In genomic region chr12:6430990-6431353, GRCh38 we compare ENCODE assay signal across 8 cellular contexts. TPM values are rescaled to one million over a fixed set of nuclear protein-coding genes. Genes with fewer than 3 reads are reported as not detected.
A peak's percentile ranks its signal among the peaks of the same experiment; 100 is the strongest.
DNase-seq lines count a peak whose midpoint lies in the region; ATAC-seq and TF ChIP-seq lines count a peak whose summit lies in the region.

No MANE protein-coding gene starts in this region.

- no peaks in the 10 kb centered on the region for H3K9me3 Mint-ChIP-seq in T-cell

- TF ChIP-seq CTCF in GM12865 (IDR thresholded peaks at IDR 0.05; ENCODE audit: insufficient read depth, low read depth, low read length, missing control alignments), result no peak
- TF ChIP-seq CTCF in fibroblast of villous mesenchyme (IDR thresholded peaks at IDR 0.05; ENCODE audit: insufficient read depth, low read depth, low read length), result no peak

- no peaks in the 10 kb centered on the region for H3K36me3 Mint-ChIP-seq in T-cell

- H3K27me3 Mint-ChIP-seq in T-cell, result no peaks in the 10 kb centered on the region

- H3K27ac ChIP-seq in skeletal muscle tissue (ENCODE audit: low read depth, low read length), result peak overlapping the region; percentile 66

- peak overlapping the region; percentile 57 to 77 for H3K27ac Mint-ChIP-seq in T-cell

- POLR2A ChIA-PET in T-cell (lab: Charles Lee), result no interaction called here

- CTCF ChIA-PET in T-cell (lab: Charles Lee), result no interaction called here

- no peaks in the 10 kb centered on the region for H3K27me3 ChIP-seq in skeletal muscle tissue (ENCODE audit: control insufficient read depth in 3 of 3, insufficient read depth in 3 of 3, low read length in 3 of 3)

- no peak for ATAC-seq in T-cell (replicated peaks in 1 of 4)
- ATAC-seq in GM19463 (IDR thresholded peaks at IDR 0.05; ENCODE audit: unreplicated experiment), result no peak

- peaks cover 56 to 74% (median 65%) of the 10 kb centered on the region in 3 donors for H3K4me1 Mint-ChIP-seq in T-cell

- peak overlapping the region in 1 of 3 donors; percentile 42 for H3K4me3 Mint-ChIP-seq in T-cell

- H3K4me3 ChIP-seq in GM12865 (ENCODE audit: low read depth, low read length), result peak overlapping the region; percentile 30
- peak overlapping the region; percentile 36 for H3K4me3 ChIP-seq in fibroblast of villous mesenchyme (ENCODE audit: low read depth, low read length)
- H3K4me3 ChIP-seq in skeletal muscle tissue (ENCODE audit: low read length in 3 of 3), result peak overlapping the region; percentile 23 to 75 (median 68)

- peak overlapping the region in 2 of 3 donors; percentile 5 to 74 for H3K9ac ChIP-seq in skeletal muscle tissue (ENCODE audit: low read depth in 1 of 3, low read length in 3 of 3)

- DNase-seq in GM12865 (ENCODE audit: low read depth), result no peak
- DNase-seq in T-cell, result no peak
- no peak for DNase-seq in fibroblast of villous mesenchyme (ENCODE audit: low read depth)
- DNase-seq in DMS79 (lab: John Stamatoyannopoulos, UW), result no peak
- DNase-seq in midbrain (lab: John Stamatoyannopoulos, UW), result no peak
- no peak for DNase-seq in NCI-H69 (lab: John Stamatoyannopoulos, UW)

- H3K4me1 ChIP-seq in skeletal muscle tissue (ENCODE audit: control insufficient read depth in 3 of 3, insufficient read depth in 3 of 3, low read length in 3 of 3), result peaks cover 11 to 16% (median 13%) of the 10 kb centered on the region in 3 donors

- H3K36me3 ChIP-seq in skeletal muscle tissue (ENCODE audit: control insufficient read depth in 3 of 3, insufficient read depth in 3 of 3, low read length in 3 of 3), result no peaks in the 10 kb centered on the region

- no peaks in the 10 kb centered on the region for H3K9me3 ChIP-seq in skeletal muscle tissue (ENCODE audit: control insufficient read depth in 3 of 3, low read length in 3 of 3)

RNA-seq across cellular contexts. Expression of gene CD27, which starts 13.8 kb away (rescaled TPM):
- total RNA-seq in T-cell (100 to 1,000 TPM in 4 of 5 donors, 10 to 100 TPM in 1; 94.0 to 140 (median 138) TPM), fibroblast of villous mesenchyme (under 0.01 and 0.32 TPM in 2 replicates), skeletal muscle tissue (not detected)

RNA-seq across cellular contexts. Expression of gene TAPBPL, which starts 20.9 kb away (rescaled TPM):
- total RNA-seq in T-cell (10 to 100 TPM; 22.6 to 77.0 (median 60.3) TPM), fibroblast of villous mesenchyme (7.3 and 11.6 TPM in 2 replicates), skeletal muscle tissue (4.2 TPM)

RNA-seq across cellular contexts. Expression of gene VAMP1, which starts 39.5 kb away (rescaled TPM):
- total RNA-seq in T-cell, result 10 to 100 TPM; 64.6 to 92.2 (median 75.8) TPM
- 3.2 and 13.4 TPM in 2 replicates for total RNA-seq in fibroblast of villous mesenchyme
- 2.6 TPM for total RNA-seq in skeletal muscle tissue

RNA-seq across cellular contexts. Expression of gene LTBR, which starts 47.0 kb away (rescaled TPM):
- total RNA-seq in T-cell (1 to 10 TPM in 2 of 5 donors, under 1 TPM in 2, not detected in 1; 0.56 to 1.6 (median 1.2) TPM), fibroblast of villous mesenchyme (61.3 and 69.6 TPM in 2 replicates), skeletal muscle tissue (11.0 TPM)

RNA-seq across cellular contexts. Expression of gene SCNN1A, which starts 55.6 kb away (rescaled TPM):
- 1 to 10 TPM; 1.0 to 3.4 (median 2.6) TPM for total RNA-seq in T-cell
- total RNA-seq in fibroblast of villous mesenchyme, result under 0.01 and 0.32 TPM in 2 replicates
- total RNA-seq in skeletal muscle tissue, result not detected

Comparison
In these comparisons a context has a peak if more than half of its experiments do, and no peak if none do; other contexts are left out.
1. RNA of gene CD27, which starts 13.8 kb away (total RNA-seq): 94.0 to 140 TPM in T-cell; under 0.01 to 0.32 TPM in fibroblast of villous mesenchyme and not detected in skeletal muscle tissue (single experiment); every median in the first group is over 10 times any median in the second.
2. Peak in every context shown above with its lines, with median percentiles within 50 percentile points of each other: H3K4me3 ChIP-seq.